1 cellular context compared by ENCODE assay signal in genomic region chr21:45430521-45431501, GRCh38.
TF ChIP-seq lines count a peak whose summit lies in the region.

No MANE protein-coding gene starts in this region.

TF ChIP-seq in HepG2, 621 proteins besides CTCF, POLR2A, EP300 and RAD21 (continued from another document and continues in another):
- TF ChIP-seq GMEB1 (CRISPR knock-in tag; IDR thresholded peaks at IDR 0.05; ENCODE audit: borderline replicate concordance): peak; percentile 66; the same call in 1 of the 2 replicates
- TF ChIP-seq ZNF543 (CRISPR knock-in tag; IDR thresholded peaks at IDR 0.05): peak; percentile 72; the same call in 1 of the 2 replicates
- no peak for TF ChIP-seq ZNF562 (CRISPR knock-in tag; IDR thresholded peaks at IDR 0.05; ENCODE audit: borderline replicate concordance)
- peak; percentile 58 for TF ChIP-seq YEATS4 (CRISPR knock-in tag; IDR thresholded peaks at IDR 0.05; ENCODE audit: borderline replicate concordance)
- TF ChIP-seq ZNF138 (CRISPR knock-in tag; IDR thresholded peaks at IDR 0.05; ENCODE audit: low read depth): 0 out of 2 replicates have a peak, but pooled peaks have one; percentile 31
- TF ChIP-seq MYC (CRISPR knock-in tag; IDR thresholded peaks at IDR 0.05; ENCODE audit: borderline replicate concordance): peak; percentile 70
- TF ChIP-seq CREB3 (CRISPR knock-in tag; IDR thresholded peaks at IDR 0.05): no peak
- TF ChIP-seq MEIS1 (CRISPR knock-in tag; IDR thresholded peaks at IDR 0.05; ENCODE audit: borderline replicate concordance): peak; percentile 97
- no peak for TF ChIP-seq WIZ (CRISPR knock-in tag; IDR thresholded peaks at IDR 0.05)
- TF ChIP-seq ZNF430 (CRISPR knock-in tag; IDR thresholded peaks at IDR 0.05): peak; percentile 91; the same call in 1 of the 2 replicates
- no peak for TF ChIP-seq CHD4 (IDR thresholded peaks at IDR 0.05; ENCODE audit: borderline replicate concordance, low read length)
- 0 out of 2 replicates have a peak, but pooled peaks have one; percentile 61 for TF ChIP-seq ZBTB46 (CRISPR knock-in tag; IDR thresholded peaks at IDR 0.05; ENCODE audit: borderline replicate concordance)
- TF ChIP-seq ZBTB25 (CRISPR knock-in tag; IDR thresholded peaks at IDR 0.05): no peak; the same call in 1 of the 2 replicates
- peak; percentile 18; the same call in 1 of the 2 replicates for TF ChIP-seq ZSCAN21 (CRISPR knock-in tag; IDR thresholded peaks at IDR 0.05; ENCODE audit: borderline replicate concordance)
- TF ChIP-seq, protein P1, sequence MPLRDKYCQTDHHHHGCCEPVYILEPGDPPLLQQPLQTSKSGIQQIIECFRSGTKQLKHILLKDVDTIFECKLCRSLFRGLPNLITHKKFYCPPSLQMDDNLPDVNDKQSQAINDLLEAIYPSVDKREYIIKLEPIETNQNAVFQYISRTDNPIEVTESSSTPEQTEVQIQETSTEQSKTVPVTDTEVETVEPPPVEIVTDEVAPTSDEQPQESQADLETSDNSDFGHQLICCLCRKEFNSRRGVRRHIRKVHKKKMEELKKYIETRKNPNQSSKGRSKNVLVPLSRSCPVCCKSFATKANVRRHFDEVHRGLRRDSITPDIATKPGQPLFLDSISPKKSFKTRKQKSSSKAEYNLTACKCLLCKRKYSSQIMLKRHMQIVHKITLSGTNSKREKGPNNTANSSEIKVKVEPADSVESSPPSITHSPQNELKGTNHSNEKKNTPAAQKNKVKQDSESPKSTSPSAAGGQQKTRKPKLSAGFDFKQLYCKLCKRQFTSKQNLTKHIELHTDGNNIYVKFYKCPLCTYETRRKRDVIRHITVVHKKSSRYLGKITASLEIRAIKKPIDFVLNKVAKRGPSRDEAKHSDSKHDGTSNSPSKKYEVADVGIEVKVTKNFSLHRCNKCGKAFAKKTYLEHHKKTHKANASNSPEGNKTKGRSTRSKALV (CRISPR knock-in tag; IDR thresholded peaks at IDR 0.05): 0 out of 2 replicates have a peak, but pooled peaks have one; percentile 68
- TF ChIP-seq NKX3-1 (CRISPR knock-in tag; IDR thresholded peaks at IDR 0.05): no peak
- no peak for TF ChIP-seq MBD4 (IDR thresholded peaks at IDR 0.05; ENCODE audit: borderline replicate concordance, low read length)
- no peak for TF ChIP-seq EHMT2 (IDR thresholded peaks at IDR 0.05; ENCODE audit: borderline replicate concordance, low read depth, low read length)
- TF ChIP-seq ZFP41 (CRISPR knock-in tag; IDR thresholded peaks at IDR 0.05; ENCODE audit: borderline replicate concordance): no peak
- TF ChIP-seq CAMTA2 (CRISPR knock-in tag; IDR thresholded peaks at IDR 0.05; ENCODE audit: borderline replicate concordance): no peak
- no peak for TF ChIP-seq FOSL1 (CRISPR knock-in tag; IDR thresholded peaks at IDR 0.05; ENCODE audit: borderline replicate concordance)
- TF ChIP-seq, protein P2, sequence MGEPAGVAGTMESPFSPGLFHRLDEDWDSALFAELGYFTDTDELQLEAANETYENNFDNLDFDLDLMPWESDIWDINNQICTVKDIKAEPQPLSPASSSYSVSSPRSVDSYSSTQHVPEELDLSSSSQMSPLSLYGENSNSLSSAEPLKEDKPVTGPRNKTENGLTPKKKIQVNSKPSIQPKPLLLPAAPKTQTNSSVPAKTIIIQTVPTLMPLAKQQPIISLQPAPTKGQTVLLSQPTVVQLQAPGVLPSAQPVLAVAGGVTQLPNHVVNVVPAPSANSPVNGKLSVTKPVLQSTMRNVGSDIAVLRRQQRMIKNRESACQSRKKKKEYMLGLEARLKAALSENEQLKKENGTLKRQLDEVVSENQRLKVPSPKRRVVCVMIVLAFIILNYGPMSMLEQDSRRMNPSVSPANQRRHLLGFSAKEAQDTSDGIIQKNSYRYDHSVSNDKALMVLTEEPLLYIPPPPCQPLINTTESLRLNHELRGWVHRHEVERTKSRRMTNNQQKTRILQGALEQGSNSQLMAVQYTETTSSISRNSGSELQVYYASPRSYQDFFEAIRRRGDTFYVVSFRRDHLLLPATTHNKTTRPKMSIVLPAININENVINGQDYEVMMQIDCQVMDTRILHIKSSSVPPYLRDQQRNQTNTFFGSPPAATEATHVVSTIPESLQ (CRISPR knock-in tag; conservative IDR thresholded peaks at IDR 0.05): no peak
- no peak; the same call in 1 of the 2 replicates for TF ChIP-seq SSRP1 (CRISPR knock-in tag; IDR thresholded peaks at IDR 0.05)
- TF ChIP-seq, protein P3, sequence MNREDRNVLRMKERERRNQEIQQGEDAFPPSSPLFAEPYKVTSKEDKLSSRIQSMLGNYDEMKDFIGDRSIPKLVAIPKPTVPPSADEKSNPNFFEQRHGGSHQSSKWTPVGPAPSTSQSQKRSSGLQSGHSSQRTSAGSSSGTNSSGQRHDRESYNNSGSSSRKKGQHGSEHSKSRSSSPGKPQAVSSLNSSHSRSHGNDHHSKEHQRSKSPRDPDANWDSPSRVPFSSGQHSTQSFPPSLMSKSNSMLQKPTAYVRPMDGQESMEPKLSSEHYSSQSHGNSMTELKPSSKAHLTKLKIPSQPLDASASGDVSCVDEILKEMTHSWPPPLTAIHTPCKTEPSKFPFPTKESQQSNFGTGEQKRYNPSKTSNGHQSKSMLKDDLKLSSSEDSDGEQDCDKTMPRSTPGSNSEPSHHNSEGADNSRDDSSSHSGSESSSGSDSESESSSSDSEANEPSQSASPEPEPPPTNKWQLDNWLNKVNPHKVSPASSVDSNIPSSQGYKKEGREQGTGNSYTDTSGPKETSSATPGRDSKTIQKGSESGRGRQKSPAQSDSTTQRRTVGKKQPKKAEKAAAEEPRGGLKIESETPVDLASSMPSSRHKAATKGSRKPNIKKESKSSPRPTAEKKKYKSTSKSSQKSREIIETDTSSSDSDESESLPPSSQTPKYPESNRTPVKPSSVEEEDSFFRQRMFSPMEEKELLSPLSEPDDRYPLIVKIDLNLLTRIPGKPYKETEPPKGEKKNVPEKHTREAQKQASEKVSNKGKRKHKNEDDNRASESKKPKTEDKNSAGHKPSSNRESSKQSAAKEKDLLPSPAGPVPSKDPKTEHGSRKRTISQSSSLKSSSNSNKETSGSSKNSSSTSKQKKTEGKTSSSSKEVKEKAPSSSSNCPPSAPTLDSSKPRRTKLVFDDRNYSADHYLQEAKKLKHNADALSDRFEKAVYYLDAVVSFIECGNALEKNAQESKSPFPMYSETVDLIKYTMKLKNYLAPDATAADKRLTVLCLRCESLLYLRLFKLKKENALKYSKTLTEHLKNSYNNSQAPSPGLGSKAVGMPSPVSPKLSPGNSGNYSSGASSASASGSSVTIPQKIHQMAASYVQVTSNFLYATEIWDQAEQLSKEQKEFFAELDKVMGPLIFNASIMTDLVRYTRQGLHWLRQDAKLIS (CRISPR knock-in tag; IDR thresholded peaks at IDR 0.05): no peak
- TF ChIP-seq RBM39 (IDR thresholded peaks at IDR 0.05; ENCODE audit: low read depth, low read length, poor library complexity, severe bottlenecking): no peak
- TF ChIP-seq ZNF878 (CRISPR knock-in tag; IDR thresholded peaks at IDR 0.05): no peak
- TF ChIP-seq SIN3A (IDR thresholded peaks at IDR 0.05; ENCODE audit: borderline replicate concordance, low read depth, low read length): peak; percentile 49; the same call in 1 of the 2 replicates
- peak; percentile 49; the same call in 1 of the 2 replicates for TF ChIP-seq ELF1 (CRISPR knock-in tag; IDR thresholded peaks at IDR 0.05)
- no peak for TF ChIP-seq RFX5 (IDR thresholded peaks at IDR 0.05; ENCODE audit: low read depth, low read length)
- TF ChIP-seq TOE1 (CRISPR knock-in tag; IDR thresholded peaks at IDR 0.05): no peak
- TF ChIP-seq TEAD2 (CRISPR knock-in tag; IDR thresholded peaks at IDR 0.05): no peak
- no peak for TF ChIP-seq ZSCAN5A (CRISPR knock-in tag; IDR thresholded peaks at IDR 0.05; ENCODE audit: borderline replicate concordance)
- no peak for TF ChIP-seq ZBTB34 (CRISPR knock-in tag; IDR thresholded peaks at IDR 0.05)
- peak; percentile 91 for TF ChIP-seq ZSCAN25 (CRISPR knock-in tag; IDR thresholded peaks at IDR 0.05)
- TF ChIP-seq CEBPG (CRISPR knock-in tag; IDR thresholded peaks at IDR 0.05): no peak; the same call in 1 of the 2 replicates
- TF ChIP-seq SP140L (CRISPR knock-in tag; IDR thresholded peaks at IDR 0.05; ENCODE audit: borderline replicate concordance): no peak
- peak; percentile 95 for TF ChIP-seq MEIS2 (CRISPR knock-in tag; IDR thresholded peaks at IDR 0.05)
- no peak for TF ChIP-seq ZFAT (CRISPR knock-in tag; conservative IDR thresholded peaks at IDR 0.05)
- no peak for TF ChIP-seq MATR3 (CRISPR knock-in tag; IDR thresholded peaks at IDR 0.05)
- TF ChIP-seq CREM (IDR thresholded peaks at IDR 0.05): peak; percentile 62; the same call in 1 of the 2 replicates
- no peak for TF ChIP-seq CREM (CRISPR knock-in tag; IDR thresholded peaks at IDR 0.05)
- TF ChIP-seq FOXJ3 (CRISPR knock-in tag; IDR thresholded peaks at IDR 0.05; ENCODE audit: borderline replicate concordance): peak; percentile 69; the same call in 1 of the 2 replicates
- TF ChIP-seq DR1 (CRISPR knock-in tag; IDR thresholded peaks at IDR 0.05): peak; percentile 59
- 0 out of 2 replicates have a peak, but pooled peaks have one; percentile 42 for TF ChIP-seq POLR2G (IDR thresholded peaks at IDR 0.05; ENCODE audit: low read depth, low read length)
- TF ChIP-seq KLF16 (CRISPR knock-in tag; IDR thresholded peaks at IDR 0.05): peak in 1 of 2 experiments; percentile 71; a peak in 1 of 4 replicates
- TF ChIP-seq SP4 (CRISPR knock-in tag; IDR thresholded peaks at IDR 0.05): peak; percentile 44
- TF ChIP-seq ZNF232 (CRISPR knock-in tag; IDR thresholded peaks at IDR 0.05; ENCODE audit: borderline replicate concordance): 0 out of 2 replicates have a peak, but pooled peaks have one; percentile 33
- TF ChIP-seq, protein P4, sequence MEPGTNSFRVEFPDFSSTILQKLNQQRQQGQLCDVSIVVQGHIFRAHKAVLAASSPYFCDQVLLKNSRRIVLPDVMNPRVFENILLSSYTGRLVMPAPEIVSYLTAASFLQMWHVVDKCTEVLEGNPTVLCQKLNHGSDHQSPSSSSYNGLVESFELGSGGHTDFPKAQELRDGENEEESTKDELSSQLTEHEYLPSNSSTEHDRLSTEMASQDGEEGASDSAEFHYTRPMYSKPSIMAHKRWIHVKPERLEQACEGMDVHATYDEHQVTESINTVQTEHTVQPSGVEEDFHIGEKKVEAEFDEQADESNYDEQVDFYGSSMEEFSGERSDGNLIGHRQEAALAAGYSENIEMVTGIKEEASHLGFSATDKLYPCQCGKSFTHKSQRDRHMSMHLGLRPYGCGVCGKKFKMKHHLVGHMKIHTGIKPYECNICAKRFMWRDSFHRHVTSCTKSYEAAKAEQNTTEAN (CRISPR knock-in tag; conservative IDR thresholded peaks at IDR 0.05): peak; percentile 74
